11 cellular contexts compared by ENCODE assay signal in the genomic region with DNA sequence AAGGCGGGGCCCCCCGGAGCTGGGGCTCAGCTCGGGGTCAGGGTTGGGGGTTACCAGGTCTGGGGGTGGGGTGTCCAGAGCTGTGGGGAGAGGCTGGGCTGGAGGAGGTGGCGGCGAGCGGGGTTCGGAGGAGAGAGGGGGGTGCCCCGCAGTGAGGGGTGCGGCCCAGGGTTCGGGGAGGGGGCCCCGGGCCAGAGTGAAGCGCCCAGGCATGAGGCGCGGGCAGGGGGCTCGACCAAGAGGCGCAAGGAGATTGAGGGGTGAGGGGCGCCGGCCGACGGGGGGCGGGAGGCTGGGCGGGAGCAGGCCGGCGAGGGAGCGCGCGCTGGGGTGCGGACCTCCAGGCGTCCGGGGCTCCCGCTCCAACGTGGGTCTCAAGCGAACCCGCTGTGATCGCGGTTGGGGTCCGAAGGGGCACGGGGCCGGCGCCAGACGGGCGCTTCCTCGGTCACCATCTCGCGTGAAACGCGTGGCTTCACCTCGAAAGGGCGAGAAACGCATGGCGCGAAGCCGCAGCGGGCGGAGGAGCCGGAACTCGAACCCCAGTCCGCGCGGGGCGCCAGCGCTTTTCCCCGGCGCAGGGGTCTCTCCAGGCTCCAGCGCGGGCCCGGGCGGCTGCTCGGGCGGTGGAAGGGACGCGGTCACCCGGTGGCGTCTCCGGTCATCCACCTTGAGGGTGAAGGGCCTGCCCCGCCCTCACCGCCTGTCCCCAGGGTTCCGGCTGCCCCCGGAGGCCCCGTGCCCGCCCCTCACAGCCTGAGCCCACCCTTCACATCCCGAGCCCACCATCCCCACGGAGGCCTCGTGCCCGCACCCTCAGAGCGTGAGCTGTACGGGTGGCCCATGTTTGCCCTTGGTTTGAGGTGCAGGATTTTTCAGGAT. TPM values are rescaled to one million over a fixed set of nuclear protein-coding genes. Genes with fewer than 3 reads are reported as not detected.
A peak's percentile ranks its signal among the peaks of the same experiment; 100 is the strongest.
DNase-seq lines count a peak whose midpoint lies in the region; TF ChIP-seq lines count a peak whose summit lies in the region.
"Had no signal": no experiment of that assay in that cellular context is flagged by ENCODE, and none has a peak within 500 bp of the region (broad histone marks: within the 10 kb centered on the region; RNA-seq: fewer than 3 reads in every experiment).

No MANE protein-coding gene starts in this region.

- no peak for TF ChIP-seq CTCF in AG04450 (IDR thresholded peaks at IDR 0.05; ENCODE audit: low read depth, low read length)
- no peak for TF ChIP-seq CTCF in HFF-Myc (IDR thresholded peaks at IDR 0.05; ENCODE audit: low read depth, low read length, missing control alignments)
- TF ChIP-seq CTCF in mammary epithelial cell (conservative IDR thresholded peaks at IDR 0.05 in 1 of 2, IDR thresholded peaks at IDR 0.05 in 1 of 2; ENCODE audit: extremely low read depth in 1 of 2, insufficient read depth in 1 of 2, low read depth in 1 of 2, low read length in 2 of 2): no peak

- H2AFZ ChIP-seq in mammary epithelial cell (ENCODE audit: low read depth, low read length): no peak overlapping the region

- WGBS in mammary epithelial cell (ENCODE audit: low coverage, missing lambda C conversion rate): no CpG with 5 or more reads among the region's 87 CpGs

- H3K27me3 ChIP-seq in AG04450 (ENCODE audit: control insufficient read depth, insufficient read depth, low read length) (no peaks in the 10 kb centered on the region), mammary epithelial cell (ENCODE audit: insufficient read depth, low read length) (peaks cover 7% of the 10 kb centered on the region)

- H3K4me2 ChIP-seq in mammary epithelial cell (ENCODE audit: insufficient read depth, low read depth, low read length): peak overlapping the region; percentile 80

- POLR2A ChIA-PET in AG04450 (lab: Yijun Ruan, JAX): interaction anchor here (0.8 to 1.1 kb wide), 3 partner anchors 25 to 57 kb away, joined by 3 to 7 read pairs (median 4); no protein-coding TSS in a partner anchor

- peaks cover 21% of the 10 kb centered on the region for H3K4me1 ChIP-seq in mammary epithelial cell (ENCODE audit: insufficient read depth, low read length)

- no peaks in the 10 kb centered on the region for H3K36me3 ChIP-seq in mammary epithelial cell (ENCODE audit: insufficient read depth, low read length)

- dilution Hi-C loops in mammary epithelial cell (cut with HindIII; ENCODE audit: low sequenced_read_pairs): no loop called here

- CTCF ChIA-PET in AG04450 (lab: Charles Lee) (interaction anchor here (1.1 kb wide), 1 partner anchor 65 kb away, joined by 3 read pairs; no protein-coding TSS in a partner anchor), mammary epithelial cell (lab: Charles Lee; ENCODE audit: low non-redundant PET) (no interaction called here)

- BruUV-seq in mammary epithelial cell (replicated peaks; lab: Mats Ljungman, UMichigan): no TSS peak

- intact Hi-C loops in mammary epithelial cell (cut with micrococcal nuclease): no loop called here

- H3K9me3 ChIP-seq in AG04450 (ENCODE audit: control insufficient read depth, insufficient read depth, low read length): peaks cover 10% of the 10 kb centered on the region
- H3K9me3 ChIP-seq in mammary epithelial cell (replicated peaks; ENCODE audit: insufficient read depth, low read length): peaks cover 3% of the 10 kb centered on the region

- no peak overlapping the region for H3K9ac ChIP-seq in mammary epithelial cell (ENCODE audit: insufficient read depth, low read length)

- no peaks in the 10 kb centered on the region for H4K20me1 ChIP-seq in mammary epithelial cell (ENCODE audit: insufficient read depth, low read length)

- H3K79me2 ChIP-seq in mammary epithelial cell (ENCODE audit: insufficient read depth, low read length): no peaks in the 10 kb centered on the region

- H3K4me3 ChIP-seq in AG04450 (ENCODE audit: low read depth, low read length): peak overlapping the region; percentile 53
- peak overlapping the region; percentile 77 for H3K4me3 ChIP-seq in HFF-Myc (replicated peaks; ENCODE audit: low read depth, low read length)
- H3K4me3 ChIP-seq in mammary epithelial cell (replicated peaks in 1 of 3; ENCODE audit: insufficient read depth in 1 of 3, low read depth in 2 of 3, low read length in 3 of 3): no peak overlapping the region

- in situ Hi-C loops in mammary epithelial cell (cut with MboI; ENCODE audit: low sequenced_read_pairs in 2 of 2): loop anchor here in 1 of 2 donors (10.0 kb wide), 1 partner anchor 68 kb away; no protein-coding TSS in a partner anchor

- no peak for DNase-seq in AG04450 (ENCODE audit: low read depth, low spot score)
- DNase-seq in HFF-Myc (ENCODE audit: extremely low read depth, low read depth): no peak
- no peak for DNase-seq in mammary epithelial cell
- peak; percentile 54 for DNase-seq in iPS-NIHi11 (ENCODE audit: low spot score)
- DNase-seq in activated naive CD4-positive, alpha-beta T cell treated with anti-CD3 and anti-CD28 coated beads, Interleukin-2, amount 50 U/mL, for 16 hours: no peak
- DNase-seq in HUDEP-2 (lab: John Stamatoyannopoulos, UW; ENCODE audit: unreplicated experiment in 76 of 76): no peak
- DNase-seq in activated gamma-delta T cell treated with Interleukin-2 at 50 U/mL for 16 hours: no peak
- no peak for DNase-seq in EL
- DNase-seq: activated CD4-positive, alpha-beta T cell treated with anti-CD3 and anti-CD28 coated beads for 4 hours; effector memory CD8-positive, alpha-beta T cell; NCI-H774 had no signal

- H3K27ac ChIP-seq in AG04450 (ENCODE audit: low read depth, low read length) (no peak overlapping the region), mammary epithelial cell (ENCODE audit: insufficient read depth, low read depth, low read length) (no peak overlapping the region)

RNA-seq across cellular contexts. Expression of gene CPNE7, which starts 0.9 kb away (rescaled TPM):
- polyA plus RNA-seq in AG04450 (2011; rRNA removed): 7.5 and 10.6 TPM in 2 replicates
- 4.0 and 5.9 TPM in 2 replicates for polyA minus RNA-seq in AG04450 (2011; rRNA and poly(A)+ RNA removed)
- total RNA-seq in mammary epithelial cell: 1 to 10 TPM in 1 of 2 donors, not detected in 1; 2.1 TPM
- polyA plus RNA-seq in mammary epithelial cell: 1.2 TPM
- polyA minus RNA-seq in mammary epithelial cell: 18.1 TPM

RNA-seq across cellular contexts. Expression of gene RPL13, which starts 15.9 kb away (rescaled TPM):
- 2,214 and 3,106 TPM in 2 replicates for polyA plus RNA-seq in AG04450 (2011; rRNA removed)
- polyA minus RNA-seq in AG04450 (2011; rRNA and poly(A)+ RNA removed): 696 and 824 TPM in 2 replicates
- 1,000 to 10,000 TPM; 1,876 to 2,450 TPM for total RNA-seq in mammary epithelial cell
- polyA plus RNA-seq in mammary epithelial cell: 2,937 TPM
- 730 TPM for polyA minus RNA-seq in mammary epithelial cell

RNA-seq across cellular contexts. Expression of gene DPEP1, which starts 37.0 kb away (rescaled TPM):
- polyA plus RNA-seq in AG04450 (2011; rRNA removed): not detected in 2 replicates
- not detected in 2 replicates for polyA minus RNA-seq in AG04450 (2011; rRNA and poly(A)+ RNA removed)
- not detected for total RNA-seq in mammary epithelial cell
- not detected for polyA plus RNA-seq in mammary epithelial cell
- not detected for polyA minus RNA-seq in mammary epithelial cell

Comparison
In these comparisons a context has a peak if more than half of its experiments do, and no peak if none do; other contexts are left out.
1. H3K4me3 ChIP-seq: peak in AG04450 (single experiment) and HFF-Myc (single experiment); none in mammary epithelial cell (0 of 3).